Comparison of ENCODE assay signal across 18 cellular contexts in the genomic region with DNA sequence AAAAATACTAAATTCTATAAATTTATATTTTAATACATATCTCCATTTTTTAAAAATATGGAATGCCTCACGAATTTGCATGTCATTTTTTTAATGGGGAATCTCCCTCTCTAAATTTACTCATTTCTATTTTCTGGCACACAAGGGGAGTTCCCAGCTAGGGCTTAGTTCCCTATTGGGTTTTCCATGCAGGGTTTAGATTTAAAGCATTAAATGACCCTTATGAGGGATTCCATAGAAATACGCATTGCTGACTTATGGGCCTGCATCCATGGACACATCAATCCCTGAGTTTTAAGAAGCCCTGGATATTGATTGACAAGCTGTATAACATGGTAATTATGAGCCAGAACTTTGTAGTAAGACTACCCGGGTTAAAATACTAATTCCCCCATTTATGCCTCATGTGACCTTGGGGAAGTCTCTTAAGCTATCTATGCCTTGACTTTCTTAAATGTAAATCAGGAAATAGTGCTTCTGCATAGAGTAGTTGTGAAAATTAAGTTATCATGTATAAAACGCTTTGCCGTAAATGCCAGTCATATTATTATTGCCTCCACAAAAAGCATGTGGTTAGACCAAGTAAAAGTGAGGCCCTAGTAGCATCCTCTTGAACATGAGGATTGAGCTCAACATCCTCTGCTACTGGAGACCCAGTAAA.
DNase-seq lines count a peak whose midpoint lies in the region; ATAC-seq and TF ChIP-seq lines count a peak whose summit lies in the region.
"Had no signal": no experiment of that assay in that cellular context is flagged by ENCODE, and none has a peak within 500 bp of the region (broad histone marks: within the 10 kb centered on the region; RNA-seq: fewer than 3 reads in every experiment).

No MANE protein-coding gene starts in this region.

- 92% methylated on average over 5 of the region's 5 CpGs for WGBS in prostate gland

- no peaks in the 10 kb centered on the region for H3K27me3 ChIP-seq in prostate gland (replicated peaks; ENCODE audit: insufficient read depth)
- H3K27me3 ChIP-seq: dorsolateral prefrontal cortex, upper lobe of left lung had no signal

- no peaks in the 10 kb centered on the region for H3K4me1 ChIP-seq in prostate gland (replicated peaks)
- H3K4me1 ChIP-seq: upper lobe of left lung had no signal

- POLR2A ChIA-PET in GM10248 (lab: Yijun Ruan, JAX): no interaction called here

- ATAC-seq in GM19395 (IDR thresholded peaks at IDR 0.05; ENCODE audit: unreplicated experiment) (peak; percentile 71), HG02678 (IDR thresholded peaks at IDR 0.05; ENCODE audit: unreplicated experiment) (peak; percentile 63), HG03432 (IDR thresholded peaks at IDR 0.05; ENCODE audit: unreplicated experiment) (peak; percentile 77)
- ATAC-seq: GM23338; naive thymus-derived CD8-positive, alpha-beta T cell had no signal

- H3K4me3 ChIP-seq in prostate gland: no peak overlapping the region
- H3K4me3 ChIP-seq: dorsolateral prefrontal cortex, GM23338, upper lobe of left lung had no signal

- intact Hi-C loops in prostate gland (cut with DNase I): no loop called here

- H3K36me3 ChIP-seq in prostate gland: no peaks in the 10 kb centered on the region
- H3K36me3 ChIP-seq: upper lobe of left lung had no signal

- CTCF ChIA-PET in GM10248 (lab: Yijun Ruan, JAX): interaction anchor here (0.6 to 3.8 kb wide), 13 partner anchors 7 to 271 kb away, joined by 3 to 26 read pairs (median 5); no protein-coding TSS in a partner anchor

- H3K9me3 ChIP-seq in prostate gland: no peaks in the 10 kb centered on the region
- H3K9me3 ChIP-seq: upper lobe of left lung had no signal

- H3K27ac ChIP-seq in prostate gland: no peak overlapping the region
- H3K27ac ChIP-seq: dorsolateral prefrontal cortex, upper lobe of left lung had no signal

- TF ChIP-seq POLR2A in prostate gland (IDR thresholded peaks at IDR 0.05): no peak

- TF ChIP-seq CTCF in GM10248 (IDR thresholded peaks at IDR 0.05; ENCODE audit: control extremely low read depth, extremely low read depth, low read depth, missing control alignments) (no peak), prostate gland (IDR thresholded peaks at IDR 0.05) (no peak), GM10266 (IDR thresholded peaks at IDR 0.05; ENCODE audit: control insufficient read depth, insufficient read depth, low read depth, missing control alignments) (no peak)

- DNase-seq in GM10248 (ENCODE audit: extremely low spot score) (peak; percentile 24), NCI-H2081 (lab: John Stamatoyannopoulos, UW) (no peak), prostate gland (ENCODE audit: low spot score) (no peak), RPMI8226 (no peak), GM10266 (ENCODE audit: extremely low spot score) (no peak)
- DNase-seq: activated CD4-positive, alpha-beta memory T cell treated with anti-CD3 and anti-CD28 coated beads for 36 hours; dorsolateral prefrontal cortex; naive thymus-derived CD8-positive, alpha-beta T cell; NCI-H1694 treated with DMSO at 0.1 percent for 48 hours; NCI-H82; Right ventricle myocardium superior; stimulated activated CD4-positive, alpha-beta T cell treated with anti-CD3 and anti-CD28 coated beads, Interleukin-2, amount 100 ng/mL, for 24 hours; T-helper 9 cell; upper lobe of left lung had no signal
